ENCODE assay signal across 19 cellular contexts in the genomic region with DNA sequence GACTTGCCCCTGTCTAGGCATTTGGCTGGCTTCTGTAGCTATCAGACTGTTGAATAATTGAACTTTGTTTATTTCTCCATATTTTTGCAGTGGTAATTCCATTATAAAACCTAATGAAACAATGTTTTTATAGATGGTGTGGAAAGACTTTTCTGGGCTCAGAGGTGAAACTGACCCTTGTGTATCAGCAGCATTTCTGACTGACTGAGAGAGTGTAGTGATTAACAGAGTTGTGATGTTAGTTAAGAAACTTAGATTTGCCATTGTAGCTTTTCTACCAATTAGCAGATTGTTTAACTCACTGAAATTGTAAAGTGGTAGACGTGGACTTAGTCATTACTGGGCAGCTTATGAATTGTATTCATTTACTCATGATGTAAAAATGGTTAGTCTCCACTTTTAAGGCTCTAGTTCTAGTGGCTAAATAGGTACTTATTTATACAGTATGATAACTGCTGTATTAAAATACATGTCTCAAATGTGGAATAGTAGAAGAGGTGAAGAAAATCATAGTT. TPM values are rescaled to one million over a fixed set of nuclear protein-coding genes. Genes with fewer than 3 reads are reported as not detected.
DNase-seq lines count a peak whose midpoint lies in the region; ATAC-seq and TF ChIP-seq lines count a peak whose summit lies in the region.
"Had no signal": no experiment of that assay in that cellular context is flagged by ENCODE, and none has a peak within 500 bp of the region (broad histone marks: within the 10 kb centered on the region; RNA-seq: fewer than 3 reads in every experiment).

Gene USP9Y (plus strand): TSS at position 51 of the 515 bp plus-strand sequence. CDS start 8,217 bp downstream, outside the sequence.

- POLR2A ChIA-PET in BJ (lab: Charles Lee) = no interaction called here

- no peak for ATAC-seq in GM21423 (IDR thresholded peaks at IDR 0.05; ENCODE audit: unreplicated experiment)
- ATAC-seq: left colon had no signal

- no peak within 1 kb of the TSS for H3K27ac ChIP-seq in muscle layer of duodenum (ENCODE audit: low read length)
- H3K27ac ChIP-seq: PC-9, vagina had no signal

- no peaks in the 10 kb centered on the region for H3K27me3 ChIP-seq in BJ (ENCODE audit: control insufficient read depth, insufficient read depth, low read length)
- no peaks in the 10 kb centered on the region for H3K27me3 ChIP-seq in muscle layer of duodenum (ENCODE audit: low read depth, low read length)
- H3K27me3 ChIP-seq: vagina had no signal

- H3K4me1 ChIP-seq in muscle layer of duodenum (ENCODE audit: control insufficient read depth in 1 of 2, insufficient read depth in 2 of 2, low read length in 2 of 2) = no peaks in the 10 kb centered on the region
- H3K4me1 ChIP-seq: vagina had no signal

- no peaks in the 10 kb centered on the region for H3K27me3 Mint-ChIP-seq in activated T-helper 1 cell treated with anti-CD3 and anti-CD28 coated beads, Interleukin-12 subunit alpha, Interleukin-12 subunit beta, Interleukin-2, Interleukin-4 antibody, amounts not matched to agents 30 ng/mL and 10 ng/mL and 1 ng/mL, durations not matched to agents 14 hours and 24 hours and 36 hours (ENCODE audit: insufficient read depth)

- CTCF ChIA-PET in BJ (lab: Yijun Ruan, JAX) = no interaction called here

- H3K4me1 Mint-ChIP-seq in activated T-helper 1 cell treated with anti-CD3 and anti-CD28 coated beads, Interleukin-12 subunit alpha, Interleukin-12 subunit beta, Interleukin-2, Interleukin-4 antibody, amounts not matched to agents 30 ng/mL and 10 ng/mL and 1 ng/mL, durations not matched to agents 14 hours and 24 hours and 36 hours (ENCODE audit: low read depth) = no peaks in the 10 kb centered on the region
- H3K4me1 Mint-ChIP-seq: nephron had no signal

- intact Hi-C loops in activated T-helper 1 cell treated with anti-CD3 and anti-CD28 coated beads, Interleukin-12 subunit alpha, Interleukin-12 subunit beta, Interleukin-2, Interleukin-4 antibody, amounts not matched to agents 30 ng/mL and 10 ng/mL and 1 ng/mL, durations not matched to agents 14 hours and 24 hours and 36 hours (cut with micrococcal nuclease) = no loop called here

- peaks cover 36% of the 10 kb centered on the region for H3K36me3 Mint-ChIP-seq in activated T-helper 1 cell treated with anti-CD3 and anti-CD28 coated beads, Interleukin-12 subunit alpha, Interleukin-12 subunit beta, Interleukin-2, Interleukin-4 antibody, amounts not matched to agents 30 ng/mL and 10 ng/mL and 1 ng/mL, durations not matched to agents 14 hours and 24 hours and 36 hours (ENCODE audit: low read depth)

- H3K36me3 ChIP-seq in BJ (ENCODE audit: control insufficient read depth, insufficient read depth, low read length) = peaks cover 1% of the 10 kb centered on the region; the same call in 1 of the 2 replicates
- H3K36me3 ChIP-seq in muscle layer of duodenum (ENCODE audit: control insufficient read depth in 1 of 2, insufficient read depth in 2 of 2, low read length in 2 of 2) = peaks cover 0 to 11% of the 10 kb centered on the region in 2 donors
- H3K36me3 ChIP-seq: vagina had no signal

- H3K4me3 ChIP-seq in BJ (ENCODE audit: low read depth, low read length) (no peak within 1 kb of the TSS), muscle layer of duodenum (ENCODE audit: low read depth in 1 of 2, low read length in 2 of 2) (peak within 1 kb of the TSS; percentile 7 to 24)
- H3K4me3 ChIP-seq: PC-9, vagina had no signal

- H3K9me3 Mint-ChIP-seq in activated T-helper 1 cell treated with anti-CD3 and anti-CD28 coated beads, Interleukin-12 subunit alpha, Interleukin-12 subunit beta, Interleukin-2, Interleukin-4 antibody, amounts not matched to agents 30 ng/mL and 10 ng/mL and 1 ng/mL, durations not matched to agents 14 hours and 24 hours and 36 hours = peaks cover 3% of the 10 kb centered on the region
- H3K9me3 Mint-ChIP-seq: nephron had no signal

- DNase-seq in BJ (ENCODE audit: low read depth) (no peak), EL (peak; percentile 15), OCI-M1 (lab: John Stamatoyannopoulos, UW) (no peak), kidney tubule cell (ENCODE audit: low spot score) (no peak)
- DNase-seq in activated T-helper 1 cell treated with anti-CD3 and anti-CD28 coated beads, Interleukin-12 subunit alpha, Interleukin-12 subunit beta, Interleukin-2, Interleukin-4 antibody, amounts not matched to agents 30 ng/mL and 10 ng/mL and 1 ng/mL, durations not matched to agents 14 hours and 24 hours and 36 hours (ENCODE audit: low spot score) = no peak
- DNase-seq: activated gamma-delta T cell treated with Interleukin-2 at 50 U/mL for 16 hours; Calu3; central memory CD4-positive, alpha-beta T cell; head of caudate nucleus; KG1; left colon; NCI-H1436 treated with DMSO at 0.1 percent for 48 hours; NCI-H510A treated with DMSO at 0.1 percent for 48 hours; PC-9; stimulated activated naive CD4-positive, alpha-beta T cell treated with Interleukin-2 at 50 U/mL for 16 hours had no signal

- TF ChIP-seq CTCF in BJ (IDR thresholded peaks at IDR 0.05; ENCODE audit: insufficient read depth, low read depth, low read length) = no peak

- peaks cover 0 to 7% of the 10 kb centered on the region in 2 donors for H3K9me3 ChIP-seq in muscle layer of duodenum (ENCODE audit: control insufficient read depth in 1 of 2, low read length in 2 of 2)
- H3K9me3 ChIP-seq: vagina had no signal

- no peak within 1 kb of the TSS for H3K27ac Mint-ChIP-seq in activated T-helper 1 cell treated with anti-CD3 and anti-CD28 coated beads, Interleukin-12 subunit alpha, Interleukin-12 subunit beta, Interleukin-2, Interleukin-4 antibody, amounts not matched to agents 30 ng/mL and 10 ng/mL and 1 ng/mL, durations not matched to agents 14 hours and 24 hours and 36 hours
- H3K27ac Mint-ChIP-seq: nephron had no signal

- H3K4me3 Mint-ChIP-seq in activated T-helper 1 cell treated with anti-CD3 and anti-CD28 coated beads, Interleukin-12 subunit alpha, Interleukin-12 subunit beta, Interleukin-2, Interleukin-4 antibody, amounts not matched to agents 30 ng/mL and 10 ng/mL and 1 ng/mL, durations not matched to agents 14 hours and 24 hours and 36 hours = no peak within 1 kb of the TSS
- H3K4me3 Mint-ChIP-seq: nephron had no signal

RNA-seq across cellular contexts. Expression of gene USP9Y, which starts in this region (rescaled TPM):
- polyA plus RNA-seq in BJ (2011; rRNA removed) = 20.9 and 34.5 TPM in 2 replicates
- polyA minus RNA-seq in BJ (2011; rRNA and poly(A)+ RNA removed) = 22.7 and 29.1 TPM in 2 replicates
- 13.0 and 14.6 TPM in 2 replicates for total RNA-seq in activated T-helper 1 cell treated with anti-CD3 and anti-CD28 coated beads, Interleukin-12 subunit alpha, Interleukin-12 subunit beta, Interleukin-2, Interleukin-4 antibody, amounts not matched to agents 30 ng/mL and 10 ng/mL and 1 ng/mL, durations not matched to agents 14 hours and 24 hours and 36 hours
- total RNA-seq: Calu3, left colon, PC-9, vagina had no signal
